Comparison of ENCODE assay signal across 1 cellular context in genomic region chr6:16759646-16760535, GRCh38.
TF ChIP-seq lines count a peak whose summit lies in the region.

No MANE protein-coding gene starts in this region.

TF ChIP-seq in HepG2, 621 proteins besides CTCF, POLR2A, EP300 and RAD21 (continued from another document and continues in another):
- TF ChIP-seq, protein P1, sequence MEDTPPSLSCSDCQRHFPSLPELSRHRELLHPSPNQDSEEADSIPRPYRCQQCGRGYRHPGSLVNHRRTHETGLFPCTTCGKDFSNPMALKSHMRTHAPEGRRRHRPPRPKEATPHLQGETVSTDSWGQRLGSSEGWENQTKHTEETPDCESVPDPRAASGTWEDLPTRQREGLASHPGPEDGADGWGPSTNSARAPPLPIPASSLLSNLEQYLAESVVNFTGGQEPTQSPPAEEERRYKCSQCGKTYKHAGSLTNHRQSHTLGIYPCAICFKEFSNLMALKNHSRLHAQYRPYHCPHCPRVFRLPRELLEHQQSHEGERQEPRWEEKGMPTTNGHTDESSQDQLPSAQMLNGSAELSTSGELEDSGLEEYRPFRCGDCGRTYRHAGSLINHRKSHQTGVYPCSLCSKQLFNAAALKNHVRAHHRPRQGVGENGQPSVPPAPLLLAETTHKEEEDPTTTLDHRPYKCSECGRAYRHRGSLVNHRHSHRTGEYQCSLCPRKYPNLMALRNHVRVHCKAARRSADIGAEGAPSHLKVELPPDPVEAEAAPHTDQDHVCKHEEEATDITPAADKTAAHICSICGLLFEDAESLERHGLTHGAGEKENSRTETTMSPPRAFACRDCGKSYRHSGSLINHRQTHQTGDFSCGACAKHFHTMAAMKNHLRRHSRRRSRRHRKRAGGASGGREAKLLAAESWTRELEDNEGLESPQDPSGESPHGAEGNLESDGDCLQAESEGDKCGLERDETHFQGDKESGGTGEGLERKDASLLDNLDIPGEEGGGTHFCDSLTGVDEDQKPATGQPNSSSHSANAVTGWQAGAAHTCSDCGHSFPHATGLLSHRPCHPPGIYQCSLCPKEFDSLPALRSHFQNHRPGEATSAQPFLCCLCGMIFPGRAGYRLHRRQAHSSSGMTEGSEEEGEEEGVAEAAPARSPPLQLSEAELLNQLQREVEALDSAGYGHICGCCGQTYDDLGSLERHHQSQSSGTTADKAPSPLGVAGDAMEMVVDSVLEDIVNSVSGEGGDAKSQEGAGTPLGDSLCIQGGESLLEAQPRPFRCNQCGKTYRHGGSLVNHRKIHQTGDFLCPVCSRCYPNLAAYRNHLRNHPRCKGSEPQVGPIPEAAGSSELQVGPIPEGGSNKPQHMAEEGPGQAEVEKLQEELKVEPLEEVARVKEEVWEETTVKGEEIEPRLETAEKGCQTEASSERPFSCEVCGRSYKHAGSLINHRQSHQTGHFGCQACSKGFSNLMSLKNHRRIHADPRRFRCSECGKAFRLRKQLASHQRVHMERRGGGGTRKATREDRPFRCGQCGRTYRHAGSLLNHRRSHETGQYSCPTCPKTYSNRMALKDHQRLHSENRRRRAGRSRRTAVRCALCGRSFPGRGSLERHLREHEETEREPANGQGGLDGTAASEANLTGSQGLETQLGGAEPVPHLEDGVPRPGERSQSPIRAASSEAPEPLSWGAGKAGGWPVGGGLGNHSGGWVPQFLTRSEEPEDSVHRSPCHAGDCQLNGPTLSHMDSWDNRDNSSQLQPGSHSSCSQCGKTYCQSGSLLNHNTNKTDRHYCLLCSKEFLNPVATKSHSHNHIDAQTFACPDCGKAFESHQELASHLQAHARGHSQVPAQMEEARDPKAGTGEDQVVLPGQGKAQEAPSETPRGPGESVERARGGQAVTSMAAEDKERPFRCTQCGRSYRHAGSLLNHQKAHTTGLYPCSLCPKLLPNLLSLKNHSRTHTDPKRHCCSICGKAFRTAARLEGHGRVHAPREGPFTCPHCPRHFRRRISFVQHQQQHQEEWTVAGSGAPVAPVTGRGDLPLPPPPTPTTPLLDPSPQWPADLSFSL (CRISPR knock-in tag; IDR thresholded peaks at IDR 0.05): peak; percentile 92
- TF ChIP-seq ZNF556 (CRISPR knock-in tag; IDR thresholded peaks at IDR 0.05; ENCODE audit: borderline replicate concordance) (no peak), MTF1 (CRISPR knock-in tag; IDR thresholded peaks at IDR 0.05) (no peak), ZFP1 (CRISPR knock-in tag; IDR thresholded peaks at IDR 0.05) (no peak), PPARG (CRISPR knock-in tag; conservative IDR thresholded peaks at IDR 0.05) (no peak), ZFP36L2 (CRISPR knock-in tag; IDR thresholded peaks at IDR 0.05) (no peak), ZNF34 (CRISPR knock-in tag; IDR thresholded peaks at IDR 0.05; ENCODE audit: borderline replicate concordance) (no peak; the same call in 1 of the 2 replicates), CAMTA2 (CRISPR knock-in tag; IDR thresholded peaks at IDR 0.05; ENCODE audit: borderline replicate concordance) (peak; percentile 89; the same call in 1 of the 2 replicates), ZNF674 (CRISPR knock-in tag; IDR thresholded peaks at IDR 0.05; ENCODE audit: low read depth) (no peak), ZNF441 (CRISPR knock-in tag; IDR thresholded peaks at IDR 0.05; ENCODE audit: borderline replicate concordance) (peak; percentile 79; the same call in 1 of the 2 replicates), JUN (CRISPR knock-in tag; IDR thresholded peaks at IDR 0.05) (no peak), NRL (CRISPR knock-in tag; IDR thresholded peaks at IDR 0.05; ENCODE audit: borderline replicate concordance) (no peak), KAT2B (IDR thresholded peaks at IDR 0.05; ENCODE audit: borderline replicate concordance, low read depth, low read length) (no peak), RXRB (CRISPR knock-in tag; IDR thresholded peaks at IDR 0.05; ENCODE audit: borderline replicate concordance) (peak; percentile 60), THRA (CRISPR knock-in tag; IDR thresholded peaks at IDR 0.05; ENCODE audit: borderline replicate concordance) (peak; percentile 61; the same call in 1 of the 2 replicates), ZNF234 (CRISPR knock-in tag; conservative IDR thresholded peaks at IDR 0.05) (peak; percentile 64; the same call in 1 of the 2 replicates), ARNTL (CRISPR knock-in tag; IDR thresholded peaks at IDR 0.05) (peak; percentile 49; the same call in 1 of the 2 replicates), RCOR2 (CRISPR knock-in tag; IDR thresholded peaks at IDR 0.05) (peak; percentile 44; the same call in 1 of the 2 replicates), ZSCAN30 (CRISPR knock-in tag; IDR thresholded peaks at IDR 0.05) (no peak), GABPB1 (CRISPR knock-in tag; IDR thresholded peaks at IDR 0.05) (peak; percentile 80), ZNF343 (CRISPR knock-in tag; IDR thresholded peaks at IDR 0.05) (no peak), ZNF782 (CRISPR knock-in tag; IDR thresholded peaks at IDR 0.05; ENCODE audit: borderline replicate concordance) (peak; percentile 79), NCOA2 (CRISPR knock-in tag; IDR thresholded peaks at IDR 0.05) (no peak), MAX (IDR thresholded peaks at IDR 0.05) (peak; percentile 76), ZFYVE20 (CRISPR knock-in tag; IDR thresholded peaks at IDR 0.05; ENCODE audit: borderline replicate concordance, low read depth) (0 out of 2 replicates have a peak, but pooled peaks have one; percentile 62), KDM1A (CRISPR knock-in tag; IDR thresholded peaks at IDR 0.05) (peak; percentile 39; the same call in 1 of the 2 replicates), SIX1 (CRISPR knock-in tag; IDR thresholded peaks at IDR 0.05; ENCODE audit: borderline replicate concordance) (0 out of 2 replicates have a peak, but pooled peaks have one; percentile 18), ZNF281 (CRISPR knock-in tag; IDR thresholded peaks at IDR 0.05; ENCODE audit: borderline replicate concordance) (peak; percentile 79), MAZ (IDR thresholded peaks at IDR 0.05; ENCODE audit: borderline replicate concordance, low read depth, low read length) (peak; percentile 91), MAZ (CRISPR knock-in tag; IDR thresholded peaks at IDR 0.05; ENCODE audit: low read depth) (peak; percentile 50), ISL2 (CRISPR knock-in tag; IDR thresholded peaks at IDR 0.05) (peak; percentile 41; the same call in 1 of the 2 replicates), ZBTB42 (CRISPR knock-in tag; IDR thresholded peaks at IDR 0.05) (0 out of 2 replicates have a peak, but pooled peaks have one; percentile 33), ONECUT2 (CRISPR knock-in tag; IDR thresholded peaks at IDR 0.05) (no peak), CBFB (CRISPR knock-in tag; IDR thresholded peaks at IDR 0.05) (peak; percentile 23; the same call in 1 of the 2 replicates)
- TF ChIP-seq, protein P2, sequence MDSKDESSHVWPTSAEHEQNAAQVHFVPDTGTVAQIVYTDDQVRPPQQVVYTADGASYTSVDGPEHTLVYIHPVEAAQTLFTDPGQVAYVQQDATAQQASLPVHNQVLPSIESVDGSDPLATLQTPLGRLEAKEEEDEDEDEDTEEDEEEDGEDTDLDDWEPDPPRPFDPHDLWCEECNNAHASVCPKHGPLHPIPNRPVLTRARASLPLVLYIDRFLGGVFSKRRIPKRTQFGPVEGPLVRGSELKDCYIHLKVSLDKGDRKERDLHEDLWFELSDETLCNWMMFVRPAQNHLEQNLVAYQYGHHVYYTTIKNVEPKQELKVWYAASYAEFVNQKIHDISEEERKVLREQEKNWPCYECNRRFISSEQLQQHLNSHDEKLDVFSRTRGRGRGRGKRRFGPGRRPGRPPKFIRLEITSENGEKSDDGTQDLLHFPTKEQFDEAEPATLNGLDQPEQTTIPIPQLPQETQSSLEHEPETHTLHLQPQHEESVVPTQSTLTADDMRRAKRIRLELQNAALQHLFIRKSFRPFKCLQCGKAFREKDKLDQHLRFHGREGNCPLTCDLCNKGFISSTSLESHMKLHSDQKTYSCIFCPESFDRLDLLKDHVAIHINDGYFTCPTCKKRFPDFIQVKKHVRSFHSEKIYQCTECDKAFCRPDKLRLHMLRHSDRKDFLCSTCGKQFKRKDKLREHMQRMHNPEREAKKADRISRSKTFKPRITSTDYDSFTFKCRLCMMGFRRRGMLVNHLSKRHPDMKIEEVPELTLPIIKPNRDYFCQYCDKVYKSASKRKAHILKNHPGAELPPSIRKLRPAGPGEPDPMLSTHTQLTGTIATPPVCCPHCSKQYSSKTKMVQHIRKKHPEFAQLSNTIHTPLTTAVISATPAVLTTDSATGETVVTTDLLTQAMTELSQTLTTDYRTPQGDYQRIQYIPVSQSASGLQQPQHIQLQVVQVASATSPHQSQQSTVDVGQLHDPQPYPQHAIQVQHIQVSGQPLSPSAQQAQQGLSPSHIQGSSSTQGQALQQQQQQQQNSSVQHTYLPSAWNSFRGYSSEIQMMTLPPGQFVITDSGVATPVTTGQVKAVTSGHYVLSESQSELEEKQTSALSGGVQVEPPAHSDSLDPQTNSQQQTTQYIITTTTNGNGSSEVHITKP (CRISPR knock-in tag; IDR thresholded peaks at IDR 0.05; ENCODE audit: low read depth): no peak; the same call in 1 of the 2 replicates
- TF ChIP-seq, protein P3, sequence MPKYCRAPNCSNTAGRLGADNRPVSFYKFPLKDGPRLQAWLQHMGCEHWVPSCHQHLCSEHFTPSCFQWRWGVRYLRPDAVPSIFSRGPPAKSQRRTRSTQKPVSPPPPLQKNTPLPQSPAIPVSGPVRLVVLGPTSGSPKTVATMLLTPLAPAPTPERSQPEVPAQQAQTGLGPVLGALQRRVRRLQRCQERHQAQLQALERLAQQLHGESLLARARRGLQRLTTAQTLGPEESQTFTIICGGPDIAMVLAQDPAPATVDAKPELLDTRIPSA (CRISPR knock-in tag; IDR thresholded peaks at IDR 0.05; ENCODE audit: borderline replicate concordance): no peak; the same call in 1 of the 2 replicates
- TF ChIP-seq, protein P4, sequence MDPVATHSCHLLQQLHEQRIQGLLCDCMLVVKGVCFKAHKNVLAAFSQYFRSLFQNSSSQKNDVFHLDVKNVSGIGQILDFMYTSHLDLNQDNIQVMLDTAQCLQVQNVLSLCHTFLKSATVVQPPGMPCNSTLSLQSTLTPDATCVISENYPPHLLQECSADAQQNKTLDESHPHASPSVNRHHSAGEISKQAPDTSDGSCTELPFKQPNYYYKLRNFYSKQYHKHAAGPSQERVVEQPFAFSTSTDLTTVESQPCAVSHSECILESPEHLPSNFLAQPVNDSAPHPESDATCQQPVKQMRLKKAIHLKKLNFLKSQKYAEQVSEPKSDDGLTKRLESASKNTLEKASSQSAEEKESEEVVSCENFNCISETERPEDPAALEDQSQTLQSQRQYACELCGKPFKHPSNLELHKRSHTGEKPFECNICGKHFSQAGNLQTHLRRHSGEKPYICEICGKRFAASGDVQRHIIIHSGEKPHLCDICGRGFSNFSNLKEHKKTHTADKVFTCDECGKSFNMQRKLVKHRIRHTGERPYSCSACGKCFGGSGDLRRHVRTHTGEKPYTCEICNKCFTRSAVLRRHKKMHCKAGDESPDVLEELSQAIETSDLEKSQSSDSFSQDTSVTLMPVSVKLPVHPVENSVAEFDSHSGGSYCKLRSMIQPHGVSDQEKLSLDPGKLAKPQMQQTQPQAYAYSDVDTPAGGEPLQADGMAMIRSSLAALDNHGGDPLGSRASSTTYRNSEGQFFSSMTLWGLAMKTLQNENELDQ (CRISPR knock-in tag; IDR thresholded peaks at IDR 0.05; ENCODE audit: borderline replicate concordance): no peak
- TF ChIP-seq, protein P5, sequence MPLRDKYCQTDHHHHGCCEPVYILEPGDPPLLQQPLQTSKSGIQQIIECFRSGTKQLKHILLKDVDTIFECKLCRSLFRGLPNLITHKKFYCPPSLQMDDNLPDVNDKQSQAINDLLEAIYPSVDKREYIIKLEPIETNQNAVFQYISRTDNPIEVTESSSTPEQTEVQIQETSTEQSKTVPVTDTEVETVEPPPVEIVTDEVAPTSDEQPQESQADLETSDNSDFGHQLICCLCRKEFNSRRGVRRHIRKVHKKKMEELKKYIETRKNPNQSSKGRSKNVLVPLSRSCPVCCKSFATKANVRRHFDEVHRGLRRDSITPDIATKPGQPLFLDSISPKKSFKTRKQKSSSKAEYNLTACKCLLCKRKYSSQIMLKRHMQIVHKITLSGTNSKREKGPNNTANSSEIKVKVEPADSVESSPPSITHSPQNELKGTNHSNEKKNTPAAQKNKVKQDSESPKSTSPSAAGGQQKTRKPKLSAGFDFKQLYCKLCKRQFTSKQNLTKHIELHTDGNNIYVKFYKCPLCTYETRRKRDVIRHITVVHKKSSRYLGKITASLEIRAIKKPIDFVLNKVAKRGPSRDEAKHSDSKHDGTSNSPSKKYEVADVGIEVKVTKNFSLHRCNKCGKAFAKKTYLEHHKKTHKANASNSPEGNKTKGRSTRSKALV (CRISPR knock-in tag; IDR thresholded peaks at IDR 0.05): peak; percentile 81; the same call in 1 of the 2 replicates
- TF ChIP-seq, protein P6, sequence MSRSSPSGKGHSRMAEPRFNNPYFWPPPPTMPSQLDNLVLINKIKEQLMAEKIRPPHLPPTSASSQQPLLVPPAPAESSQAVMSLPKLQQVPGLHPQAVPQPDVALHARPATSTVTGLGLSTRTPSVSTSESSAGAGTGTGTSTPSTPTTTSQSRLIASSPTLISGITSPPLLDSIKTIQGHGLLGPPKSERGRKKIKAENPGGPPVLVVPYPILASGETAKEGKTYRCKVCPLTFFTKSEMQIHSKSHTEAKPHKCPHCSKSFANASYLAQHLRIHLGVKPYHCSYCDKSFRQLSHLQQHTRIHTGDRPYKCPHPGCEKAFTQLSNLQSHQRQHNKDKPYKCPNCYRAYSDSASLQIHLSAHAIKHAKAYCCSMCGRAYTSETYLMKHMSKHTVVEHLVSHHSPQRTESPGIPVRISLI (CRISPR knock-in tag; IDR thresholded peaks at IDR 0.05; ENCODE audit: borderline replicate concordance): peak; percentile 53
